ENCODE assay signal across 8 cellular contexts in genomic region chr16:31032736-31033708, GRCh38. TPM values are rescaled to one million over a fixed set of nuclear protein-coding genes. Genes with fewer than 3 reads are reported as not detected.
DNase-seq lines count a peak whose midpoint lies in the region; ATAC-seq and TF ChIP-seq lines count a peak whose summit lies in the region.

Gene STX4 (plus strand): TSS chr16:31033558. CDS start chr16:31033806, 248 bp downstream.

- peaks cover 8% of the 10 kb centered on the region for H3K36me3 Mint-ChIP-seq in chondrocyte (ENCODE audit: low read depth)

- no peaks in the 10 kb centered on the region for H3K27me3 ChIP-seq in kidney epithelial cell (ENCODE audit: control insufficient read depth, insufficient read depth, low read length)

- peak; percentile 56 for TF ChIP-seq POLR2A in GM19099 (IDR thresholded peaks at IDR 0.05; ENCODE audit: extremely low read depth, insufficient read length, low read depth)

- H3K4me3 ChIP-seq in AG10803 (ENCODE audit: low read length) (peak within 1 kb of the TSS; percentile 99), kidney epithelial cell (ENCODE audit: low read depth, low read length) (peak within 1 kb of the TSS; percentile 100)

- peaks cover 2% of the 10 kb centered on the region for H3K36me3 ChIP-seq in kidney epithelial cell (ENCODE audit: control insufficient read depth, insufficient read depth, low read length)

- DNase-seq in AG10803 (ENCODE audit: low read depth) (peak; percentile 97), NCI-H510A (lab: John Stamatoyannopoulos, UW) (peak; percentile 95), chondrocyte (ENCODE audit: low spot score) (peak; percentile 97), kidney epithelial cell (ENCODE audit: low read depth) (peak; percentile 88)
- DNase-seq in activated CD4-positive, alpha-beta T cell treated with anti-CD3 and anti-CD28 coated beads for 24 hours (ENCODE audit: low read depth in 2 of 2): peak; percentile 93 to 96
- DNase-seq in stimulated activated CD4-positive, alpha-beta T cell treated with anti-CD3 and anti-CD28 coated beads, Interleukin-15, amount 100 ng/mL, for 48 hours (ENCODE audit: low read depth in 2 of 2): peak; percentile 94 to 96

- H3K4me1 Mint-ChIP-seq in chondrocyte (ENCODE audit: low read depth): peaks cover 18% of the 10 kb centered on the region

- peak within 1 kb of the TSS; percentile 95 for H3K27ac Mint-ChIP-seq in chondrocyte (ENCODE audit: unreplicated experiment)

- peak; percentile 76 for ATAC-seq in HG03432 (IDR thresholded peaks at IDR 0.05; ENCODE audit: unreplicated experiment)

- H3K4me3 Mint-ChIP-seq in chondrocyte (ENCODE audit: unreplicated experiment): peak within 1 kb of the TSS; percentile 94

- no peaks in the 10 kb centered on the region for H3K9me3 Mint-ChIP-seq in chondrocyte (ENCODE audit: low read depth)

- no peaks in the 10 kb centered on the region for H3K27me3 Mint-ChIP-seq in chondrocyte (ENCODE audit: low read depth)

- TF ChIP-seq CTCF in AG10803 (conservative IDR thresholded peaks at IDR 0.05; ENCODE audit: low read length): 0 out of 2 replicates have a peak, but pooled peaks have one; percentile 4
- TF ChIP-seq CTCF in chondrocyte (IDR thresholded peaks at IDR 0.05): peak; percentile 27
- TF ChIP-seq CTCF in kidney epithelial cell (IDR thresholded peaks at IDR 0.05; ENCODE audit: insufficient read depth, low read length, poor library complexity, severe bottlenecking): no peak

RNA-seq across cellular contexts. Expression of gene STX4, which starts in this region (rescaled TPM):
- total RNA-seq in chondrocyte (43.4 to 54.1 TPM (median 48.0 TPM) in 3 replicates), kidney epithelial cell (26.3 and 28.0 TPM in 2 replicates)

Comparison
In these comparisons a context has a peak if more than half of its experiments do, and no peak if none do; other contexts are left out.
1. Peak in every context shown above with its lines: DNase-seq, ATAC-seq and H3K4me3 ChIP-seq.